In the genomic region with DNA sequence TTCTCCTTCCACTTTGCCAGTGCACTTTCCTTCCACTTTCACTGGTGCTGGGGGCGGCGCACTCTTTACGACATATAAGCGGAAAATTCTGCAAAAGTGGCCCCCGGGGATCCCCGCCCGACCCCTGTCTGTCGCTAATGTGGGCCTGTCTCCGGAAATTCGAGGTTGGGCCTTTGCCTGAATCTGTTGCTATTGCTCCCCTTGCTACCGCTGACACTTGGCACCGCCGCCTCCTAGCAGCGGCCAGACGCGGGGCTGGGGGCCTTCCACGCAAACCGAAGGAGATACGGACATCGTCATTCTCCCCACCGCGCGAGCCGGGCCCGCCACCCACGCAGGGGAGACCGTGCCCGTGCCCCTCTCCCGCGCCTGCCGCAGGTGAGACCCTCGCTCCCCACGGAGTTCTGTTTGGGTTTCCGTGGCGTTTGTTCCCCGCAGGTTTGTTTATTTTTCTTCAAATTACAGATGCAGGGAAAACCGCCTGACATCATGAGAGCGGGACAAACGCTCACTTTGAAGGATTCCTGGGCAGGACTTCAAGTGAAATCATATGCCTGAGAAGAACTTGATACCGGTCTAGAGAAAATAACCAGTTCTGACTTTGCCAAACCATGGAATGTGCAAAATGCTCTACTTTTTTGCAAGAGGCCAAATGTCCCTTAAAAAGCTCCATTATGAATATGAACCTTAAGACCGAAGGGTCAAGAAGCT, we compare ENCODE assay signal across 13 cellular contexts. TPM values are rescaled to one million over a fixed set of nuclear protein-coding genes. Genes with fewer than 3 reads are reported as not detected.
A peak's percentile ranks its signal among the peaks of the same experiment; 100 is the strongest.
DNase-seq lines count a peak whose midpoint lies in the region; ATAC-seq, FAIRE-seq and TF ChIP-seq lines count a peak whose summit lies in the region.
"Had no signal": no experiment of that assay in that cellular context is flagged by ENCODE, and none has a peak within 500 bp of the region (broad histone marks: within the 10 kb centered on the region; RNA-seq: fewer than 3 reads in every experiment).

No MANE protein-coding gene starts in this region.

- H3K4me2 ChIP-seq in endothelial cell of umbilical vein (ENCODE audit: insufficient read depth, low read length): no peak overlapping the region

- ATAC-seq in aorta (ENCODE audit: low FRiP score) (no peak), GM21390 (IDR thresholded peaks at IDR 0.05; ENCODE audit: unreplicated experiment) (no peak), gastrocnemius medialis (no peak)

- intact Hi-C loops in cardiac septum (cut with DNase I) (no loop called here), endothelial cell of umbilical vein (cut with micrococcal nuclease) (no loop called here), aorta (cut with DNase I) (loop anchor here (5.0 to 10.0 kb wide), 4 partner anchors 138 to 760 kb away; no protein-coding TSS in a partner anchor), gastrocnemius medialis (cut with DNase I; ENCODE audit: low total_unique reads) (no loop called here)

- H3K36me3 ChIP-seq in cardiac muscle cell (no peaks in the 10 kb centered on the region), endothelial cell of umbilical vein (ENCODE audit: control insufficient read depth in 2 of 2, extremely low read depth in 1 of 2, insufficient read depth in 2 of 2, low read length in 2 of 2) (no peaks in the 10 kb centered on the region), aorta (ENCODE audit: control insufficient read depth in 1 of 2, insufficient read depth in 2 of 2, low read length in 1 of 2) (no peaks in the 10 kb centered on the region), gastrocnemius medialis (no peaks in the 10 kb centered on the region)

- POLR2A ChIA-PET in endothelial cell of umbilical vein (lab: Charles Lee): no interaction called here

- peaks cover 61% of the 10 kb centered on the region for H3K4me1 Mint-ChIP-seq in nephron

- no peak for TF ChIP-seq POLR2A in endothelial cell of umbilical vein (IDR thresholded peaks at IDR 0.05; ENCODE audit: low read depth, low read length)
- no peak for TF ChIP-seq POLR2A in gastrocnemius medialis (IDR thresholded peaks at IDR 0.05)

- peaks cover 59% of the 10 kb centered on the region for H3K4me1 ChIP-seq in cardiac muscle cell (ENCODE audit: low read depth)
- peaks cover 13% of the 10 kb centered on the region for H3K4me1 ChIP-seq in endothelial cell of umbilical vein (ENCODE audit: control insufficient read depth, extremely low read depth, insufficient read depth, low read length)
- no peaks in the 10 kb centered on the region for H3K4me1 ChIP-seq in aorta (ENCODE audit: control insufficient read depth in 1 of 2, insufficient read depth in 2 of 2, low read length in 2 of 2)
- peaks cover 0 to 5% of the 10 kb centered on the region in 2 donors for H3K4me1 ChIP-seq in gastrocnemius medialis

- TF ChIP-seq CTCF in cardiac muscle cell (IDR thresholded peaks at IDR 0.05; ENCODE audit: low read depth, low read length) (no peak), endothelial cell of umbilical vein (IDR thresholded peaks at IDR 0.05; ENCODE audit: extremely low read depth in 1 of 2, insufficient read depth in 1 of 2, low read depth in 1 of 2, low read length in 2 of 2) (no peak), nephron (IDR thresholded peaks at IDR 0.05; ENCODE audit: unreplicated experiment in 3 of 3) (no peak), GM20000 (IDR thresholded peaks at IDR 0.05; ENCODE audit: extremely low read depth, missing control alignments) (no peak), gastrocnemius medialis (IDR thresholded peaks at IDR 0.05 in 4 of 5, conservative IDR thresholded peaks at IDR 0.05 in 1 of 5) (no peak)

- H3K4me3 ChIP-seq in cardiac muscle cell (peak overlapping the region; percentile 28), endothelial cell of umbilical vein (replicated peaks in 1 of 3; ENCODE audit: insufficient read depth in 1 of 3, low read depth in 1 of 3, low read length in 3 of 3) (no peak overlapping the region), aorta (ENCODE audit: low read length in 2 of 2) (peak overlapping the region; percentile 20 to 63), gastrocnemius medialis (no peak overlapping the region)

- in situ Hi-C loops in gastrocnemius medialis (cut with MboI; ENCODE audit: low sequenced_read_pairs in 4 of 4): no loop called here

- peak overlapping the region; percentile 64 to 80 (median 68) for H3K4me3 Mint-ChIP-seq in nephron

- no peaks in the 10 kb centered on the region for H3K9me3 Mint-ChIP-seq in nephron

- FAIRE-seq in endothelial cell of umbilical vein (lab: Jason Lieb, UNC): no peak
- FAIRE-seq: A204.1 had no signal

- H2AFZ ChIP-seq in endothelial cell of umbilical vein (ENCODE audit: low read depth, low read length): no peak overlapping the region

- H3K27me3 ChIP-seq in cardiac muscle cell (peaks cover 29% of the 10 kb centered on the region), endothelial cell of umbilical vein (ENCODE audit: control insufficient read depth in 2 of 2, insufficient read depth in 2 of 2, low read length in 2 of 2) (peaks cover 81 to 94% of the 10 kb centered on the region in 2 experiments), aorta (ENCODE audit: control insufficient read depth in 1 of 2, insufficient read depth in 2 of 2, low read length in 1 of 2) (no peaks in the 10 kb centered on the region), gastrocnemius medialis (peaks cover 72 to 96% (median 83%) of the 10 kb centered on the region in 3 donors)

- H3K79me2 ChIP-seq in endothelial cell of umbilical vein (ENCODE audit: control insufficient read depth, insufficient read depth, low read length): no peaks in the 10 kb centered on the region

- WGBS in aorta, 2 donors: 1 to 3% methylated on average over 41 of the region's 41 CpGs

- H4K20me1 ChIP-seq in endothelial cell of umbilical vein (replicated peaks; ENCODE audit: control insufficient read depth, extremely low read depth, insufficient read depth, low read length): no peaks in the 10 kb centered on the region

- dilution Hi-C loops in endothelial cell of umbilical vein (cut with MboI; ENCODE audit: extremely low pct_ligation_motif_present, low sequenced_read_pairs): no loop called here

- H3K9ac ChIP-seq in endothelial cell of umbilical vein (replicated peaks; ENCODE audit: extremely low read depth, insufficient read depth, low read length): no peak overlapping the region

- peak overlapping the region in 1 of 3 experiments; percentile 63 for H3K27ac Mint-ChIP-seq in nephron
- H3K27ac Mint-ChIP-seq: immature natural killer cell had no signal

- CTCF ChIA-PET in endothelial cell of umbilical vein (lab: Charles Lee): interaction anchor here (0.7 to 1.4 kb wide), 2 partner anchors 10 to 419 kb away, joined by 3 to 6 read pairs; no protein-coding TSS in a partner anchor

- peaks cover 13% of the 10 kb centered on the region for H3K36me3 Mint-ChIP-seq in nephron (ENCODE audit: low read depth)

- H3K9me3 ChIP-seq in cardiac muscle cell (ENCODE audit: low read depth) (no peaks in the 10 kb centered on the region), endothelial cell of umbilical vein (replicated peaks; ENCODE audit: control insufficient read depth, insufficient read depth, low read length) (no peaks in the 10 kb centered on the region), aorta (ENCODE audit: control insufficient read depth, low read length) (no peaks in the 10 kb centered on the region), gastrocnemius medialis (no peaks in the 10 kb centered on the region)

- BruUV-seq in endothelial cell of umbilical vein (replicated peaks; lab: Mats Ljungman, UMichigan): no TSS peak

- DNase-seq in cardiac muscle cell (ENCODE audit: low read depth in 1 of 2, low spot score in 1 of 2) (peak; percentile 28 to 78), cardiac septum (ENCODE audit: low spot score) (no peak), endothelial cell of umbilical vein (ENCODE audit: low read depth, low spot score) (no peak), aorta (peak; percentile 43 to 77), GM20000 (ENCODE audit: low spot score) (no peak), gastrocnemius medialis (no peak)
- DNase-seq: immature natural killer cell, NCI-H1436 treated with DMSO at 0.1 percent for 48 hours, nucleus accumbens had no signal

- H3K9me1 ChIP-seq in endothelial cell of umbilical vein (replicated peaks; ENCODE audit: control insufficient read depth, extremely low read depth, insufficient read depth, low read length): no peaks in the 10 kb centered on the region

- H3K27ac ChIP-seq in cardiac muscle cell: no peak overlapping the region
- no peak overlapping the region for H3K27ac ChIP-seq in endothelial cell of umbilical vein (ENCODE audit: insufficient read depth, low read depth, low read length)
- peak overlapping the region in 1 of 2 donors; percentile 68 for H3K27ac ChIP-seq in aorta (ENCODE audit: low read depth in 1 of 2, low read length in 2 of 2)
- H3K27ac ChIP-seq in gastrocnemius medialis: no peak overlapping the region

- peaks cover 91% of the 10 kb centered on the region for H3K27me3 Mint-ChIP-seq in nephron (ENCODE audit: low read depth)

TF ChIP-seq in endothelial cell of umbilical vein, 7 proteins besides CTCF, POLR2A, EP300 and RAD21 (continues in another document):
- no peak for TF ChIP-seq POLR2AphosphoS5 (IDR thresholded peaks at IDR 0.05; ENCODE audit: insufficient read depth, low read depth, low read length)

RNA-seq across cellular contexts. Expression of a gene that starts 5.0 kb away (rescaled TPM):
- total RNA-seq in cardiac muscle cell (43.5 and 44.6 TPM in 2 replicates), cardiac septum (1.2 TPM), endothelial cell of umbilical vein (not detected in 2 replicates), aorta (10 to 100 TPM in 1 of 2 donors, 1 to 10 TPM in 1; 8.5 to 12.3 TPM), gastrocnemius medialis (1 to 10 TPM in 1 of 4 donors, not detected in 3; 1.9 TPM)
- polyA plus RNA-seq in cardiac muscle cell (21.4 and 21.9 TPM in 2 replicates), endothelial cell of umbilical vein (not detected in 2 replicates), aorta (10 to 100 TPM; 11.9 to 44.6 TPM)
- not detected in 2 replicates for polyA plus RNA-seq in endothelial cell of umbilical vein (2011; cell fraction: cytosol; rRNA removed)
- not detected in 2 replicates for polyA plus RNA-seq in endothelial cell of umbilical vein (2011; cell fraction: nucleus; rRNA removed)
- not detected in 2 replicates for polyA plus RNA-seq in endothelial cell of umbilical vein (2012)
- polyA minus RNA-seq in endothelial cell of umbilical vein: not detected in 2 replicates
- polyA minus RNA-seq in endothelial cell of umbilical vein (2011; cell fraction: cytosol; rRNA and poly(A)+ RNA removed): not detected
- polyA minus RNA-seq in endothelial cell of umbilical vein (2011; cell fraction: nucleus; rRNA and poly(A)+ RNA removed): not detected in 2 replicates
- polyA plus RNA-seq: immature natural killer cell had no signal

RNA-seq across cellular contexts. Expression of a gene that starts 32.8 kb away (rescaled TPM):
- not detected in 2 replicates for total RNA-seq in cardiac muscle cell
- not detected in 2 replicates for polyA plus RNA-seq in cardiac muscle cell
- not detected for total RNA-seq in cardiac septum
- total RNA-seq in endothelial cell of umbilical vein: not detected in 2 replicates
- not detected in 2 replicates for polyA plus RNA-seq in endothelial cell of umbilical vein
- not detected in 2 replicates for polyA plus RNA-seq in endothelial cell of umbilical vein (2011; cell fraction: cytosol; rRNA removed)
- not detected in 2 replicates for polyA plus RNA-seq in endothelial cell of umbilical vein (2011; cell fraction: nucleus; rRNA removed)
- not detected in 2 replicates for polyA plus RNA-seq in endothelial cell of umbilical vein (2012)
- polyA minus RNA-seq in endothelial cell of umbilical vein: not detected in 2 replicates
- not detected for polyA minus RNA-seq in endothelial cell of umbilical vein (2011; cell fraction: cytosol; rRNA and poly(A)+ RNA removed)
- polyA minus RNA-seq in endothelial cell of umbilical vein (2011; cell fraction: nucleus; rRNA and poly(A)+ RNA removed): not detected in 2 replicates
- total RNA-seq in aorta: not detected
- not detected for polyA plus RNA-seq in aorta
- not detected for total RNA-seq in gastrocnemius medialis
- total RNA-seq: T-helper 2 cell treated with Interferon-gamma antibody and Interleukin-4, amounts not matched to agents 100 ng/mL and 5 ng/mL, for 36 hours had no signal
- polyA plus RNA-seq: immature natural killer cell had no signal

Comparison
In these comparisons a context has a peak if more than half of its experiments do, and no peak if none do; other contexts are left out.
1. DNase-seq: peak in cardiac muscle cell (2 of 2) and aorta (2 of 2); none in cardiac septum (single experiment), endothelial cell of umbilical vein (single experiment), GM20000 (single experiment) and gastrocnemius medialis (0 of 2).
2. H3K4me3 ChIP-seq: peak in cardiac muscle cell (single experiment) and aorta (2 of 2); none in endothelial cell of umbilical vein (0 of 3) and gastrocnemius medialis (0 of 4).
3. intact Hi-C loops: an anchor here in aorta (5.0 to 10.0 kb wide); none called in cardiac septum, endothelial cell of umbilical vein and gastrocnemius medialis.